ENCODE assay signal across 17 cellular contexts in the genomic region with DNA sequence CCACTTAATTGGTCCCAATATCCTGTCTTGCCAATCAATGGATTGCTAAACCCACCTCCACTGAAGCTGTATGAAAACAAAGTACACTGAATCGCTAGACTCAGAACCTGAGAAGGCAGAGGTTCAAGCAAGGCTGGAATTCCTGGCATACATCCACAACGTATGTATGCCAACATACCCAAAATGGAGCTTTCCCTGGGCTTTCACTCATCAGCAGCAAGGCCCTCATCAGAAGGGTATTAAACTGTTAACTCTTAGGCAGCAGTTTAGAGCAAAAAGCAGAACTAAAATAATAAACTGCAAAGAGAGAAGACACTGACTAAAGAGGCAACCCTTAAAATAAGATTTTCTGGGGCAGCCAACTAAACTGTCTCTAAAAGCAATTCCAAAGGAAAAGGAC. TPM values are rescaled to one million over a fixed set of nuclear protein-coding genes. Genes with fewer than 3 reads are reported as not detected.
DNase-seq lines count a peak whose midpoint lies in the region; ATAC-seq and TF ChIP-seq lines count a peak whose summit lies in the region.
"Had no signal": no experiment of that assay in that cellular context is flagged by ENCODE, and none has a peak within 500 bp of the region (broad histone marks: within the 10 kb centered on the region; RNA-seq: fewer than 3 reads in every experiment).

No MANE protein-coding gene starts in this region.

- H3K27me3 ChIP-seq in SK-N-SH (ENCODE audit: insufficient read depth): no peaks in the 10 kb centered on the region
- no peaks in the 10 kb centered on the region for H3K27me3 ChIP-seq in trophoblast cell (ENCODE audit: insufficient read depth, low read length)
- H3K27me3 ChIP-seq: stomach had no signal

- no peak overlapping the region for H4K91ac ChIP-seq in trophoblast cell (ENCODE audit: low read depth, low read length)

- no peak for DNase-seq in SK-N-SH
- peak; percentile 50 to 80 for DNase-seq in NCI-H446 (lab: John Stamatoyannopoulos, UW)
- DNase-seq in chondrocyte (ENCODE audit: low spot score): no peak
- DNase-seq in trophoblast cell: peak in 1 of 2 donors; percentile 49
- DNase-seq in activated naive CD4-positive, alpha-beta T cell (lab: John Stamatoyannopoulos, UW): no peak
- DNase-seq: ACHN; activated CD4-positive, alpha-beta T cell treated with anti-CD3 and anti-CD28 coated beads for 1 hour; DMS153; foreskin fibroblast; mesenchymal stem cell; NCI-H2171; small intestine; stomach had no signal

- H3K79me2 ChIP-seq in SK-N-SH (ENCODE audit: insufficient read depth) (peaks cover 100% of the 10 kb centered on the region), trophoblast cell (ENCODE audit: control insufficient read depth, insufficient read depth, low read length, poor library complexity) (peaks cover 15% of the 10 kb centered on the region)

- H3K18ac ChIP-seq in trophoblast cell (ENCODE audit: low read length): no peak overlapping the region

- POLR2A ChIA-PET in SK-N-SH (lab: Yijun Ruan, JAX): no interaction called here

- no peaks in the 10 kb centered on the region for H3K79me1 ChIP-seq in trophoblast cell (ENCODE audit: low read length)

- H4K8ac ChIP-seq in trophoblast cell (ENCODE audit: low read depth, low read length): no peak overlapping the region

- peak overlapping the region; percentile 68 for H3K23ac ChIP-seq in trophoblast cell (ENCODE audit: low read length)

- no peaks in the 10 kb centered on the region for H3K9me3 Mint-ChIP-seq in chondrocyte (ENCODE audit: low read depth)
- H3K9me3 Mint-ChIP-seq: activated naive CD4-positive, alpha-beta T cell treated with anti-CD3 and anti-CD28 coated beads, Interleukin-2, amount 50 U/mL, for 24 hours had no signal

- H3K9me3 ChIP-seq in SK-N-SH (no peaks in the 10 kb centered on the region), trophoblast cell (ENCODE audit: insufficient read depth, low read depth, low read length) (no peaks in the 10 kb centered on the region)
- H3K9me3 ChIP-seq: stomach had no signal

- no peak overlapping the region for H3K4me3 Mint-ChIP-seq in chondrocyte (ENCODE audit: unreplicated experiment)

- no peak for ATAC-seq in SK-N-SH treated with all-trans-retinoic acid at 6 μM for 48 hours
- ATAC-seq in HG03175 (IDR thresholded peaks at IDR 0.05; ENCODE audit: unreplicated experiment): no peak
- no peak for ATAC-seq in GM21576 (IDR thresholded peaks at IDR 0.05; ENCODE audit: unreplicated experiment)

- no peak overlapping the region for H3K9ac ChIP-seq in SK-N-SH
- H3K9ac ChIP-seq in trophoblast cell (ENCODE audit: low read length): no peak overlapping the region

- H3K4me1 ChIP-seq in SK-N-SH (ENCODE audit: control insufficient read depth in 1 of 2, insufficient read depth in 2 of 2, low read depth in 1 of 2, low read length in 1 of 2) (peaks cover 14 to 58% of the 10 kb centered on the region in 2 experiments), trophoblast cell (ENCODE audit: control insufficient read depth in 1 of 2, insufficient read depth in 2 of 2, low read length in 2 of 2) (peaks cover 2 to 15% of the 10 kb centered on the region in 2 experiments)

- no peak overlapping the region for H3K4me3 ChIP-seq in SK-N-SH (ENCODE audit: low read depth in 2 of 2, low read length in 1 of 2)
- no peak overlapping the region for H3K4me3 ChIP-seq in trophoblast cell (ENCODE audit: low read depth, low read length)
- H3K4me3 ChIP-seq: stomach had no signal

- peaks cover 100% of the 10 kb centered on the region for H4K20me1 ChIP-seq in SK-N-SH (ENCODE audit: insufficient read depth)

- H3K4ac ChIP-seq in trophoblast cell (ENCODE audit: low read depth, low read length): peak overlapping the region; percentile 92

- H3K4me2 ChIP-seq in SK-N-SH (no peak overlapping the region), trophoblast cell (ENCODE audit: low read length) (no peak overlapping the region)

- H2BK12ac ChIP-seq in trophoblast cell (ENCODE audit: low read length): no peak overlapping the region

- TF ChIP-seq RAD21 in SK-N-SH (IDR thresholded peaks at IDR 0.05; ENCODE audit: low read length): no peak

- H2BK5ac ChIP-seq in trophoblast cell (ENCODE audit: low read depth, low read length, poor library complexity): no peak overlapping the region

- H3K36me3 ChIP-seq in SK-N-SH (replicated peaks in 1 of 2; ENCODE audit: control insufficient read depth in 1 of 2, insufficient read depth in 2 of 2, low read length in 1 of 2) (no peaks in the 10 kb centered on the region), trophoblast cell (ENCODE audit: control insufficient read depth in 1 of 2, insufficient read depth in 2 of 2, low read length in 2 of 2) (no peaks in the 10 kb centered on the region)
- H3K36me3 ChIP-seq: stomach had no signal

- H3K27ac Mint-ChIP-seq in chondrocyte (ENCODE audit: unreplicated experiment): peak overlapping the region; percentile 67

- H3K9me2 ChIP-seq in SK-N-SH: no peaks in the 10 kb centered on the region

- H3K14ac ChIP-seq in trophoblast cell (ENCODE audit: low read length): no peak overlapping the region

- peaks cover 37% of the 10 kb centered on the region for H3K4me1 Mint-ChIP-seq in chondrocyte (ENCODE audit: low read depth)

- no peak overlapping the region for H2BK120ac ChIP-seq in trophoblast cell (ENCODE audit: insufficient read depth, low read length, poor library complexity)

- no peak for TF ChIP-seq CTCF in SK-N-SH (IDR thresholded peaks at IDR 0.05)
- TF ChIP-seq CTCF in chondrocyte (IDR thresholded peaks at IDR 0.05): no peak

- no peak overlapping the region for H2AK5ac ChIP-seq in trophoblast cell (ENCODE audit: low read length)

- TF ChIP-seq EP300 in SK-N-SH (IDR thresholded peaks at IDR 0.05; ENCODE audit: borderline replicate concordance in 1 of 2, low read depth in 1 of 2, low read length in 1 of 2): no peak

- H3K27ac ChIP-seq in SK-N-SH (ENCODE audit: low read depth in 2 of 2, low read length in 1 of 2) (no peak overlapping the region), trophoblast cell (ENCODE audit: low read depth, low read length) (no peak overlapping the region)

- no peak overlapping the region for H4K12ac ChIP-seq in trophoblast cell (ENCODE audit: low read depth, low read length)

- H3K36me3 Mint-ChIP-seq in chondrocyte (ENCODE audit: low read depth): no peaks in the 10 kb centered on the region
- H3K36me3 Mint-ChIP-seq: activated naive CD4-positive, alpha-beta T cell treated with anti-CD3 and anti-CD28 coated beads, Interleukin-2, amount 50 U/mL, for 24 hours had no signal

- H2AFZ ChIP-seq in SK-N-SH (ENCODE audit: low read depth) (no peak overlapping the region), trophoblast cell (ENCODE audit: insufficient read depth, low read length, poor library complexity) (no peak overlapping the region)

- CTCF ChIA-PET in SK-N-SH (lab: Yijun Ruan, JAX): interaction anchor here (0.9 to 1.0 kb wide), 2 partner anchors 12 to 123 kb away, joined by 3 read pairs; no protein-coding TSS in a partner anchor

- no peaks in the 10 kb centered on the region for H3F3A ChIP-seq in SK-N-SH (replicated peaks; ENCODE audit: insufficient read depth)

- H3K27me3 Mint-ChIP-seq in chondrocyte (ENCODE audit: low read depth): no peaks in the 10 kb centered on the region
- H3K27me3 Mint-ChIP-seq: activated naive CD4-positive, alpha-beta T cell treated with anti-CD3 and anti-CD28 coated beads, Interleukin-2, amount 50 U/mL, for 24 hours had no signal

- 57% methylated on average over 2 of the region's 2 CpGs for WGBS in SK-N-SH (ENCODE audit: low lambda C conversion rate)
- WGBS in trophoblast cell (ENCODE audit: extremely low coverage, insufficient coverage, insufficient read length): no CpG with 5 or more reads among the region's 2 CpGs

TF ChIP-seq in SK-N-SH, 30 proteins besides CTCF, POLR2A, EP300 and RAD21:
- TF ChIP-seq SIN3A (IDR thresholded peaks at IDR 0.05; ENCODE audit: borderline replicate concordance, low read depth, low read length) (no peak), NFIC (IDR thresholded peaks at IDR 0.05; ENCODE audit: borderline replicate concordance) (0 out of 2 replicates have a peak, but pooled peaks have one; percentile 12), ELF1 (IDR thresholded peaks at IDR 0.05) (no peak), SMC3 (IDR thresholded peaks at IDR 0.05; ENCODE audit: low read depth, low read length) (no peak), GABPA (IDR thresholded peaks at IDR 0.05; ENCODE audit: low read depth) (no peak), CHD2 (IDR thresholded peaks at IDR 0.05; ENCODE audit: low read length, partially characterized antibody) (no peak)

TF ChIP-seq in SK-N-SH treated with all-trans-retinoic acid at 6 μM for 48 hours, 23 proteins besides CTCF, POLR2A, EP300 and RAD21:
- TF ChIP-seq ZNF8 (CRISPR knock-in tag; IDR thresholded peaks at IDR 0.05) (no peak), TOX (CRISPR knock-in tag; IDR thresholded peaks at IDR 0.05; ENCODE audit: borderline replicate concordance) (no peak)

RNA-seq across cellular contexts. Expression of gene MED13L, which starts 13.6 kb away (rescaled TPM):
- 17.1 and 26.3 TPM in 2 replicates for polyA plus RNA-seq in SK-N-SH (2012; rRNA removed)
- 18.4 and 19.1 TPM in 2 replicates for polyA plus RNA-seq in SK-N-SH (2012; cell fraction: cytosol; rRNA removed)
- polyA plus RNA-seq in SK-N-SH (2012; cell fraction: nucleus; rRNA removed): 24.4 and 38.6 TPM in 2 replicates
- 154 to 211 TPM (median 162 TPM) in 3 replicates for total RNA-seq in chondrocyte
- 34.4 and 38.4 TPM in 2 replicates for polyA plus RNA-seq in trophoblast cell (2013)

Comparison
In these comparisons a context has a peak if more than half of its experiments do, and no peak if none do; other contexts are left out.
1. DNase-seq: peak in NCI-H446 (2 of 2); none in SK-N-SH (single experiment), chondrocyte (single experiment) and activated naive CD4-positive, alpha-beta T cell (0 of 4).